Comparison of ENCODE assay signal across 8 cellular contexts in genomic region chr11:17389957-17390649, GRCh38. TPM values are rescaled to one million over a fixed set of nuclear protein-coding genes. Genes with fewer than 3 reads are reported as not detected.
DNase-seq lines count a peak whose midpoint lies in the region; ATAC-seq and TF ChIP-seq lines count a peak whose summit lies in the region.

No MANE protein-coding gene starts in this region.

- peaks cover 0 to 6% (median 5%) of the 10 kb centered on the region in 3 donors for H3K4me1 Mint-ChIP-seq in T-cell

- peak overlapping the region; percentile 66 for H3K4me3 ChIP-seq in left ventricle myocardium inferior
- peak overlapping the region in 5 of 12 donors; percentile 44 to 66 (median 59) for H3K4me3 ChIP-seq in heart left ventricle
- H3K4me3 ChIP-seq in iPS-20b (ENCODE audit: low read length): peak overlapping the region; percentile 78; the same call in 1 of the 2 replicates
- peak overlapping the region in 3 of 4 donors; percentile 61 to 69 (median 61) for H3K4me3 ChIP-seq in upper lobe of left lung

- POLR2A ChIA-PET in T-cell (lab: Charles Lee): interaction anchor here in 1 of 2 donors (0.6 kb wide), 1 partner anchor 36 kb away, joined by 3 read pairs; no protein-coding TSS in a partner anchor

- WGBS in heart left ventricle, 4 donors: 59 to 68% (median 65%) methylated on average over 10 of the region's 10 CpGs
- 61 to 65% methylated on average over 8 to 10 of the region's 10 CpGs for WGBS in upper lobe of left lung, 2 donors

- H3K27ac Mint-ChIP-seq in T-cell: no peak overlapping the region

- H3K4me1 ChIP-seq in left ventricle myocardium inferior (peaks cover 35% of the 10 kb centered on the region), heart left ventricle (peaks cover 0 to 36% (median 10%) of the 10 kb centered on the region in 12 donors), iPS-20b (ENCODE audit: insufficient read depth, low read length) (no peaks in the 10 kb centered on the region; the same call in 1 of the 2 replicates), upper lobe of left lung (peaks cover 4 to 39% (median 11%) of the 10 kb centered on the region in 4 donors)

- TF ChIP-seq POLR2A in heart left ventricle (IDR thresholded peaks at IDR 0.05) (no peak), upper lobe of left lung (IDR thresholded peaks at IDR 0.05) (no peak)

- intact Hi-C loops in left ventricle myocardium inferior (cut with micrococcal nuclease): no loop called here
- intact Hi-C loops in heart left ventricle (cut with DNase I): loop anchor here in 1 of 10 donors (1.0 kb wide), 1 partner anchor 114 kb away; no protein-coding TSS in a partner anchor

- no peak for DNase-seq in left ventricle myocardium inferior
- DNase-seq in heart left ventricle: no peak
- no peak for DNase-seq in T-cell
- no peak for DNase-seq in upper lobe of left lung
- DNase-seq in NCI-H345 treated with DMSO at 0.1 percent for 48 hours (lab: John Stamatoyannopoulos, UW; ENCODE audit: unreplicated experiment): no peak
- no peak for DNase-seq in cerebellum (ENCODE audit: low spot score)
- no peak for DNase-seq in SIG-M5 (lab: John Stamatoyannopoulos, UW)

- H3K9me3 Mint-ChIP-seq in T-cell: no peaks in the 10 kb centered on the region

- H3K27ac ChIP-seq in left ventricle myocardium inferior (replicated peaks) (no peak overlapping the region), heart left ventricle (peak overlapping the region in 2 of 12 donors; percentile 75 to 77), iPS-20b (ENCODE audit: low read length) (no peak overlapping the region), upper lobe of left lung (no peak overlapping the region)

- peak overlapping the region; percentile 9; the same call in 1 of the 2 replicates for H3K9ac ChIP-seq in iPS-20b (ENCODE audit: low read depth, low read length)

- no peaks in the 10 kb centered on the region for H3K27me3 Mint-ChIP-seq in T-cell

- CTCF ChIA-PET in T-cell (lab: Charles Lee): interaction anchor here (0.5 to 0.6 kb wide), 2 partner anchors 160 to 173 kb away, joined by 3 read pairs; no protein-coding TSS in a partner anchor

- no peaks in the 10 kb centered on the region for H3K9me3 ChIP-seq in left ventricle myocardium inferior (replicated peaks)
- no peaks in the 10 kb centered on the region for H3K9me3 ChIP-seq in heart left ventricle
- no peaks in the 10 kb centered on the region for H3K9me3 ChIP-seq in iPS-20b (ENCODE audit: insufficient read depth, low read depth, low read length)
- H3K9me3 ChIP-seq in upper lobe of left lung: no peaks in the 10 kb centered on the region

- H3K36me3 Mint-ChIP-seq in T-cell: no peaks in the 10 kb centered on the region

- TF ChIP-seq EP300 in upper lobe of left lung (IDR thresholded peaks at IDR 0.05): no peak

- H3K27me3 ChIP-seq in left ventricle myocardium inferior (ENCODE audit: low read depth): peaks cover 28% of the 10 kb centered on the region
- H3K27me3 ChIP-seq in heart left ventricle: peaks cover 0 to 15% (median 0%) of the 10 kb centered on the region in 9 donors
- H3K27me3 ChIP-seq in iPS-20b (ENCODE audit: insufficient read depth, low read length): peaks cover 8% of the 10 kb centered on the region; the same call in 1 of the 2 replicates
- H3K27me3 ChIP-seq in upper lobe of left lung: no peaks in the 10 kb centered on the region

- no peaks in the 10 kb centered on the region for H3K36me3 ChIP-seq in left ventricle myocardium inferior
- no peaks in the 10 kb centered on the region for H3K36me3 ChIP-seq in heart left ventricle
- H3K36me3 ChIP-seq in iPS-20b (ENCODE audit: insufficient read depth, low read depth, low read length): no peaks in the 10 kb centered on the region
- peaks cover 0 to 2% (median 0%) of the 10 kb centered on the region in 4 donors for H3K36me3 ChIP-seq in upper lobe of left lung

- no peak for ATAC-seq in heart left ventricle
- ATAC-seq in T-cell (replicated peaks in 1 of 4): no peak
- ATAC-seq in upper lobe of left lung (ENCODE audit: low FRiP score in 2 of 2): no peak

- no peak for TF ChIP-seq CTCF in left ventricle myocardium inferior (IDR thresholded peaks at IDR 0.05; ENCODE audit: borderline replicate concordance)
- no peak for TF ChIP-seq CTCF in heart left ventricle (IDR thresholded peaks at IDR 0.05)
- TF ChIP-seq CTCF in upper lobe of left lung (IDR thresholded peaks at IDR 0.05): no peak

- H3K4me3 Mint-ChIP-seq in T-cell: peak overlapping the region; percentile 80 to 84 (median 82)

RNA-seq across cellular contexts. Expression of gene KCNJ11, which starts 1.6 kb away (rescaled TPM):
- 17.5 TPM for total RNA-seq in left ventricle myocardium inferior
- total RNA-seq in heart left ventricle: 10 to 100 TPM; 11.5 to 32.4 (median 17.6) TPM
- polyA plus RNA-seq in heart left ventricle: 10 to 100 TPM; 14.8 to 22.3 TPM
- under 1 TPM in 4 of 5 donors, not detected in 1; 0.33 to 0.63 (median 0.50) TPM for total RNA-seq in T-cell
- 1 to 10 TPM; 2.6 to 9.5 (median 5.7) TPM for total RNA-seq in upper lobe of left lung
- 10.9 TPM for total RNA-seq in cerebellum

RNA-seq across cellular contexts. Expression of gene NCR3LG1, which starts 38.5 kb away (rescaled TPM):
- total RNA-seq in left ventricle myocardium inferior: 0.80 TPM
- 1 to 10 TPM in 6 of 9 donors, under 1 TPM in 3; 0.70 to 4.0 (median 1.6) TPM for total RNA-seq in heart left ventricle
- polyA plus RNA-seq in heart left ventricle: 1 to 10 TPM in 1 of 2 donors, under 1 TPM in 1; 0.27 to 1.3 TPM
- 1 to 10 TPM; 1.8 to 3.6 (median 2.6) TPM for total RNA-seq in T-cell
- 1 to 10 TPM; 3.6 to 7.6 (median 4.5) TPM for total RNA-seq in upper lobe of left lung
- total RNA-seq in cerebellum: 9.1 TPM
